1 cellular context compared by ENCODE assay signal in genomic region chr2:160406591-160407392, GRCh38.
TF ChIP-seq lines count a peak whose summit lies in the region.

No MANE protein-coding gene starts in this region.

TF ChIP-seq in HEK293, 187 proteins besides CTCF, POLR2A, EP300 and RAD21 (continued from another document and continues in another):
- TF ChIP-seq ZNF585B (tag by site-specific recombination; IDR thresholded peaks at IDR 0.05) (no peak), ATF2 (tag by site-specific recombination; IDR thresholded peaks at IDR 0.05; ENCODE audit: low read depth) (no peak), ZBTB49 (tag by site-specific recombination; IDR thresholded peaks at IDR 0.05; ENCODE audit: low read depth) (no peak), KLF1 (tag by site-specific recombination; IDR thresholded peaks at IDR 0.05) (no peak), SP7 (tag by site-specific recombination; IDR thresholded peaks at IDR 0.05) (no peak), HOXD13 (CRISPR knock-in tag; IDR thresholded peaks at IDR 0.05; ENCODE audit: borderline replicate concordance) (no peak), ZNF248 (tag by site-specific recombination; IDR thresholded peaks at IDR 0.05) (no peak), GFI1B (tag by site-specific recombination; IDR thresholded peaks at IDR 0.05) (no peak), PRDM4 (tag by site-specific recombination; IDR thresholded peaks at IDR 0.05) (no peak), ZNF280D (tag by site-specific recombination; IDR thresholded peaks at IDR 0.05) (no peak), ZXDB (tag by site-specific recombination; IDR thresholded peaks at IDR 0.05) (no peak), BCL6B (tag by site-specific recombination; IDR thresholded peaks at IDR 0.05) (no peak), ZNF664 (tag by site-specific recombination; IDR thresholded peaks at IDR 0.05) (peak; percentile 80; the same call in 1 of the 2 replicates), RBAK (tag by site-specific recombination; IDR thresholded peaks at IDR 0.05) (no peak), ZNF26 (tag by site-specific recombination; IDR thresholded peaks at IDR 0.05) (no peak), PRDM2 (tag by site-specific recombination; IDR thresholded peaks at IDR 0.05; ENCODE audit: borderline replicate concordance) (no peak), ZNF600 (tag by site-specific recombination; IDR thresholded peaks at IDR 0.05) (peak; percentile 57), ZNF184 (tag by site-specific recombination; IDR thresholded peaks at IDR 0.05) (no peak), ZNF2 (tag by site-specific recombination; IDR thresholded peaks at IDR 0.05) (0 out of 2 replicates have a peak, but pooled peaks have one; percentile 30), ZNF670 (tag by site-specific recombination; IDR thresholded peaks at IDR 0.05; ENCODE audit: low read depth) (no peak), ZNF626 (tag by site-specific recombination; IDR thresholded peaks at IDR 0.05) (no peak), ZNF530 (tag by site-specific recombination; IDR thresholded peaks at IDR 0.05; ENCODE audit: low read depth) (no peak), ZFP41 (tag by site-specific recombination; IDR thresholded peaks at IDR 0.05; ENCODE audit: borderline replicate concordance) (no peak), ZNF133 (tag by site-specific recombination; IDR thresholded peaks at IDR 0.05) (no peak), SP2 (tag by site-specific recombination; IDR thresholded peaks at IDR 0.05) (peak; percentile 17; the same call in 1 of the 2 replicates), ZNF324 (tag by site-specific recombination; IDR thresholded peaks at IDR 0.05) (no peak; the same call in 1 of the 2 replicates), ZNF791 (tag by site-specific recombination; IDR thresholded peaks at IDR 0.05) (no peak), ZNF513 (tag by site-specific recombination; IDR thresholded peaks at IDR 0.05) (no peak), TCF7L2 (IDR thresholded peaks at IDR 0.05; ENCODE audit: borderline replicate concordance, low read depth, low read length) (no peak), ZSCAN4 (tag by site-specific recombination; IDR thresholded peaks at IDR 0.05) (peak; percentile 63), ZNF621 (tag by site-specific recombination; IDR thresholded peaks at IDR 0.05) (no peak), HOXA7 (CRISPR knock-in tag; IDR thresholded peaks at IDR 0.05; ENCODE audit: borderline replicate concordance) (no peak), ZNF292 (tag by site-specific recombination; IDR thresholded peaks at IDR 0.05; ENCODE audit: borderline replicate concordance, low read depth) (no peak), PBX3 (CRISPR knock-in tag; IDR thresholded peaks at IDR 0.05) (no peak), ZNF473 (tag by site-specific recombination; IDR thresholded peaks at IDR 0.05) (no peak), ZNF510 (tag by site-specific recombination; IDR thresholded peaks at IDR 0.05; ENCODE audit: insufficient replicate concordance) (no peak)
